Comparison of ENCODE assay signal across 21 cellular contexts in genomic region chr2:56199492-56199891, GRCh38. TPM values are rescaled to one million over a fixed set of nuclear protein-coding genes. Genes with fewer than 3 reads are reported as not detected.
DNase-seq lines count a peak whose midpoint lies in the region; ATAC-seq and TF ChIP-seq lines count a peak whose summit lies in the region.
"Had no signal": no experiment of that assay in that cellular context is flagged by ENCODE, and none has a peak within 500 bp of the region (broad histone marks: within the 10 kb centered on the region; RNA-seq: fewer than 3 reads in every experiment).

No MANE protein-coding gene starts in this region.

- H3K4me1 Mint-ChIP-seq in activated naive CD8-positive, alpha-beta T cell treated with anti-CD3 and anti-CD28 coated beads for 36 hours, result no peaks in the 10 kb centered on the region
- H3K4me1 Mint-ChIP-seq: activated CD4-positive, alpha-beta T cell treated with anti-CD3 and anti-CD28 coated beads, Interleukin-2, amount 10 ng/mL, durations not matched to agents 7 days and 5 days had no signal

- no peak overlapping the region for H4K91ac ChIP-seq in IMR-90 (ENCODE audit: insufficient read depth, low read depth, low read length)

- no peak overlapping the region for H2BK5ac ChIP-seq in IMR-90 (ENCODE audit: low read depth, low read length, poor library complexity, severe bottlenecking)

- H2BK20ac ChIP-seq in IMR-90 (ENCODE audit: low read depth, low read length), result no peak overlapping the region

- no peak overlapping the region for H3K4ac ChIP-seq in IMR-90 (ENCODE audit: low read depth, low read length)

- no peaks in the 10 kb centered on the region for H3K36me3 Mint-ChIP-seq in activated naive CD8-positive, alpha-beta T cell treated with anti-CD3 and anti-CD28 coated beads for 36 hours

- H3K27ac ChIP-seq in IMR-90 (ENCODE audit: insufficient read depth, low read length), result no peak overlapping the region
- H3K27ac ChIP-seq: ascending aorta, thoracic aorta had no signal

- H3K4me3 Mint-ChIP-seq in activated naive CD8-positive, alpha-beta T cell treated with anti-CD3 and anti-CD28 coated beads for 36 hours, result no peak overlapping the region
- H3K4me3 Mint-ChIP-seq: activated CD4-positive, alpha-beta T cell treated with anti-CD3 and anti-CD28 coated beads, Interleukin-2, amount 10 ng/mL, durations not matched to agents 7 days and 5 days had no signal

- no CpG with 5 or more reads among the region's 1 CpG for WGBS in IMR-90 (ENCODE audit: extremely low coverage in 2 of 2, insufficient read length in 1 of 2), 2 experiments

- no peak overlapping the region for H4K5ac ChIP-seq in IMR-90 (ENCODE audit: low read depth, low read length)

- no TSS peak for BruUV-seq in IMR-90 (replicated peaks; lab: Mats Ljungman, UMichigan)

- TF ChIP-seq CTCF in BJ (IDR thresholded peaks at IDR 0.05; ENCODE audit: insufficient read depth, low read depth, low read length), result no peak
- TF ChIP-seq CTCF in IMR-90 (conservative IDR thresholded peaks at IDR 0.05; ENCODE audit: low read depth, low read length), result no peak
- TF ChIP-seq CTCF in astrocyte of the spinal cord (IDR thresholded peaks at IDR 0.05; ENCODE audit: low read depth, low read length), result no peak

- dilution Hi-C loops in IMR-90 (cut with HindIII; ENCODE audit: low sequenced_read_pairs, unreplicated experiment), result no loop called here

- no peak for TF ChIP-seq RAD21 in IMR-90 (IDR thresholded peaks at IDR 0.05; ENCODE audit: low read length)

- H2AFZ ChIP-seq in IMR-90 (replicated peaks; ENCODE audit: low read length, poor library complexity), result no peak overlapping the region

- H3K4me3 ChIP-seq in BJ (ENCODE audit: low read depth, low read length), result no peak overlapping the region
- H3K4me3 ChIP-seq in IMR-90 (ENCODE audit: insufficient read depth, low read depth, low read length), result no peak overlapping the region
- H3K4me3 ChIP-seq in astrocyte of the spinal cord (ENCODE audit: low read depth, low read length), result no peak overlapping the region
- H3K4me3 ChIP-seq: ascending aorta, thoracic aorta had no signal

- H3K9me3 ChIP-seq in IMR-90 (ENCODE audit: control insufficient read depth, insufficient read depth, low read length), result no peaks in the 10 kb centered on the region
- H3K9me3 ChIP-seq: ascending aorta, thoracic aorta had no signal

- H3K27me3 ChIP-seq in BJ (ENCODE audit: control insufficient read depth, insufficient read depth, low read length), result no peaks in the 10 kb centered on the region
- no peaks in the 10 kb centered on the region for H3K27me3 ChIP-seq in IMR-90 (ENCODE audit: control insufficient read depth, insufficient read depth, low read length)
- H3K27me3 ChIP-seq: ascending aorta had no signal

- no peaks in the 10 kb centered on the region for H3K9me3 Mint-ChIP-seq in activated naive CD8-positive, alpha-beta T cell treated with anti-CD3 and anti-CD28 coated beads for 36 hours
- H3K9me3 Mint-ChIP-seq: activated CD4-positive, alpha-beta T cell treated with anti-CD3 and anti-CD28 coated beads, Interleukin-2, amount 10 ng/mL, durations not matched to agents 7 days and 5 days had no signal

- CTCF ChIA-PET in BJ (lab: Yijun Ruan, JAX) (interaction anchor here (0.7 to 2.2 kb wide), 5 partner anchors 8 to 543 kb away, joined by 3 to 7 read pairs (median 3); partner anchors contain the start of gene CCDC85A), IMR-90 (lab: Yijun Ruan, JAX) (interaction anchor here (0.8 to 1.0 kb wide), 2 partner anchors 11 to 16 kb away, joined by 3 read pairs; partner anchors contain the start of gene CCDC85A)

- no peaks in the 10 kb centered on the region for H3K36me3 ChIP-seq in BJ (ENCODE audit: control insufficient read depth, insufficient read depth, low read length)
- no peaks in the 10 kb centered on the region for H3K36me3 ChIP-seq in IMR-90 (ENCODE audit: control insufficient read depth, insufficient read depth, low read length)
- H3K36me3 ChIP-seq: ascending aorta, thoracic aorta had no signal

- no peaks in the 10 kb centered on the region for H3K79me1 ChIP-seq in IMR-90 (ENCODE audit: low read depth in 1 of 2, low read length in 2 of 2)

- no peak for TF ChIP-seq POLR2A in IMR-90 (IDR thresholded peaks at IDR 0.05; ENCODE audit: low read depth, low read length)

- H4K8ac ChIP-seq in IMR-90 (ENCODE audit: low read depth in 2 of 2, low read length in 2 of 2), result no peak overlapping the region

- no peaks in the 10 kb centered on the region for H3K4me1 ChIP-seq in IMR-90 (ENCODE audit: control insufficient read depth, insufficient read depth, low read length)
- H3K4me1 ChIP-seq: ascending aorta had no signal

- H4K20me1 ChIP-seq in IMR-90 (ENCODE audit: insufficient read depth, low read length), result no peaks in the 10 kb centered on the region

- H3K9me1 ChIP-seq in IMR-90 (ENCODE audit: insufficient read depth, low read length), result no peaks in the 10 kb centered on the region

- POLR2A ChIA-PET in BJ (lab: Charles Lee) (interaction anchor here (0.9 kb wide), 1 partner anchor 565 kb away, joined by 3 read pairs; no protein-coding TSS in a partner anchor), IMR-90 (lab: Charles Lee; ENCODE audit: unreplicated experiment) (no interaction called here)

- H3K4me2 ChIP-seq in IMR-90 (ENCODE audit: low read depth, low read length), result no peak overlapping the region

- no peak overlapping the region for H2BK120ac ChIP-seq in IMR-90 (ENCODE audit: low read depth, low read length)

- no peak overlapping the region for H3K56ac ChIP-seq in IMR-90 (ENCODE audit: extremely low read depth, insufficient read depth, low read length)

- no peak overlapping the region for H2BK15ac ChIP-seq in IMR-90 (ENCODE audit: low read depth, low read length)

- in situ Hi-C loops in IMR-90 (cut with MboI; ENCODE audit: low sequenced_read_pairs), result loop anchor here (25.0 kb wide), 1 partner anchor 538 kb away; no protein-coding TSS in a partner anchor
- in situ Hi-C loops in astrocyte of the spinal cord (cut with HindIII; ENCODE audit: low sequenced_read_pairs), result no loop called here

- DNase-seq in BJ (ENCODE audit: low read depth) (peak; percentile 54), IMR-90 (peak; percentile 62), astrocyte of the spinal cord (ENCODE audit: low read depth, low spot score) (peak; percentile 50), kidney tubule cell (ENCODE audit: low spot score) (peak; percentile 20), T-helper 1 cell (no peak), cardiac septum (ENCODE audit: low spot score) (no peak)
- no peak for DNase-seq in activated naive CD8-positive, alpha-beta T cell treated with anti-CD3 and anti-CD28 coated beads for 36 hours
- DNase-seq: activated CD4-positive, alpha-beta T cell treated with anti-CD3 and anti-CD28 coated beads, Interleukin-2, amount 10 ng/mL, durations not matched to agents 7 days and 5 days; activated naive CD4-positive, alpha-beta T cell treated with Interleukin-2 at 50 U/mL for 16 hours; erythroblast; glutamatergic neuron; GOT3; MM.1S; NCI-H774; nucleus accumbens; SHP77 treated with DMSO at 0.1 percent for 48 hours had no signal

- no peak overlapping the region for H2AK5ac ChIP-seq in IMR-90 (ENCODE audit: low read depth, low read length)

- H3K27ac Mint-ChIP-seq in activated naive CD8-positive, alpha-beta T cell treated with anti-CD3 and anti-CD28 coated beads for 36 hours, result no peak overlapping the region
- H3K27ac Mint-ChIP-seq: activated CD4-positive, alpha-beta T cell treated with anti-CD3 and anti-CD28 coated beads, Interleukin-2, amount 10 ng/mL, durations not matched to agents 7 days and 5 days had no signal

- no peak overlapping the region for H2AK9ac ChIP-seq in IMR-90 (replicated peaks; ENCODE audit: low read depth, low read length, poor library complexity)

- no peak overlapping the region for H3K18ac ChIP-seq in IMR-90 (ENCODE audit: low read depth, low read length)

- ATAC-seq in IMR-90 (ENCODE audit: low read depth) (no peak; the same call in 1 of the 2 replicates), GM19452 (IDR thresholded peaks at IDR 0.05; ENCODE audit: unreplicated experiment) (no peak)

- no peak overlapping the region for H3K14ac ChIP-seq in IMR-90 (replicated peaks; ENCODE audit: low read depth, low read length)

- no peak overlapping the region for H3K23ac ChIP-seq in IMR-90 (ENCODE audit: low read depth, low read length)

- intact Hi-C loops in IMR-90 (cut with micrococcal nuclease) (no loop called here), cardiac septum (cut with DNase I) (loop anchor here (10.0 kb wide), 2 partner anchors 325 to 385 kb away; no protein-coding TSS in a partner anchor)

- H3K9ac ChIP-seq in IMR-90 (ENCODE audit: low read depth, low read length), result no peak overlapping the region

- H3K27me3 Mint-ChIP-seq in activated naive CD8-positive, alpha-beta T cell treated with anti-CD3 and anti-CD28 coated beads for 36 hours, result no peaks in the 10 kb centered on the region
- H3K27me3 Mint-ChIP-seq: activated CD4-positive, alpha-beta T cell treated with anti-CD3 and anti-CD28 coated beads, Interleukin-2, amount 10 ng/mL, durations not matched to agents 7 days and 5 days had no signal

TF ChIP-seq in IMR-90, 13 proteins besides CTCF, POLR2A, EP300 and RAD21:
- TF ChIP-seq NFE2L2 (IDR thresholded peaks at IDR 0.05; ENCODE audit: low read depth, low read length), result no peak
- TF ChIP-seq MAFK (IDR thresholded peaks at IDR 0.05; ENCODE audit: low read depth, low read length), result peak; percentile 61

RNA-seq across cellular contexts. Expression of gene CCDC85A, which starts 15.7 kb away (rescaled TPM):
- polyA plus RNA-seq in BJ (2011; rRNA removed) (3.1 and 4.2 TPM in 2 replicates), IMR-90 (2012; rRNA removed) (1.1 and 1.5 TPM in 2 replicates)
- 3.4 and 3.6 TPM in 2 replicates for polyA minus RNA-seq in BJ (2011; rRNA and poly(A)+ RNA removed)
- total RNA-seq in IMR-90 (2012; rRNA removed) (2.2 and 2.8 TPM in 2 replicates), cardiac septum (2.7 TPM)
- polyA plus RNA-seq in IMR-90 (2012; cell fraction: cytosol; rRNA removed), result 0.55 and 0.76 TPM in 2 replicates
- polyA plus RNA-seq in IMR-90 (2012; cell fraction: nucleus; rRNA removed; ENCODE audit: low replicate concordance), result 0.38 and 1.0 TPM in 2 replicates
- total RNA-seq in activated naive CD8-positive, alpha-beta T cell treated with anti-CD3 and anti-CD28 coated beads for 36 hours, result not detected
- total RNA-seq: activated CD4-positive, alpha-beta T cell treated with anti-CD3 and anti-CD28 coated beads, Interleukin-2, amount 10 ng/mL, durations not matched to agents 7 days and 5 days; OCI-LY7; T-helper 1 cell treated with Interleukin-12 subunit alpha and Interleukin-12 subunit beta and Interleukin-4 antibody, amounts not matched to agents 30 ng/mL and 1 ng/mL, for 36 hours had no signal

Comparison
In these comparisons a context has a peak if more than half of its experiments do, and no peak if none do; other contexts are left out.
1. DNase-seq: peak in BJ (single experiment), IMR-90 (single experiment), astrocyte of the spinal cord (single experiment) and kidney tubule cell (single experiment); none in T-helper 1 cell (0 of 5), cardiac septum (single experiment) and activated naive CD8-positive, alpha-beta T cell treated with anti-CD3 and anti-CD28 coated beads for 36 hours (single experiment).